In the genomic region with DNA sequence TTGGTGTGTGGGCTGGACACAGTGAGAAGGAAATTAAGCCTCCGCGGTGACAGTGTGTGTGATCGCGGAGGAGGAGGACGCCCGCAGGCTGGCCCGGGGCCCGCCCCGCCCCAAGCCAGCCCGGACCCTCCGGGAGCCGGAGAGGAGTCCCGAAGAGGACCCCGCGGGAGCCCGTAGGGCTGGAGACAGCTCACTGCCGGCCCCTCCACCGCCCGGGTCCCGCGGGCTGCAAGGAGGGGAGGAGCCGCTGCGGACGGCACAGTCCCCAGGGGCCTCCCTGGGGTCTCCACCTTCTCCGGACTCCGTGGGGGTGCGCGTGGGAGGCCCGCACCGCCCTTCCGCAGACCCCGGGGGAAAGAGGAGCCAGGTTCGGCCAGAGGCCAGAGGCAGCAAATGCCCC, we compare ENCODE assay signal across 17 cellular contexts.
DNase-seq lines count a peak whose midpoint lies in the region; ATAC-seq and TF ChIP-seq lines count a peak whose summit lies in the region.
"Had no signal": no experiment of that assay in that cellular context is flagged by ENCODE, and none has a peak within 500 bp of the region (broad histone marks: within the 10 kb centered on the region; RNA-seq: fewer than 3 reads in every experiment).

No MANE protein-coding gene starts in this region.

- WGBS in right cardiac atrium: 93% methylated on average over 33 of the region's 33 CpGs
- 96% methylated on average over 32 of the region's 33 CpGs; no CpG with 5 or more reads in 1 of the 2 donors for WGBS in testis, 2 donors
- WGBS in aorta, 2 donors: 80 to 92% methylated on average over 26 to 33 of the region's 33 CpGs
- over 99% methylated on average over 21 of the region's 33 CpGs for WGBS in hepatocyte (ENCODE audit: low lambda C conversion rate, missing lambda C conversion rate)

- ATAC-seq in right cardiac atrium (peak; percentile 32 to 37), aorta (ENCODE audit: low FRiP score) (peak; percentile 9)
- ATAC-seq: CD8-positive, alpha-beta T cell had no signal

- peak in 1 of 3 donors; percentile 53 for DNase-seq in right cardiac atrium
- no peak for DNase-seq in left ventricle myocardium inferior
- peak; percentile 18 for DNase-seq in left kidney (ENCODE audit: low read depth, low spot score)
- no peak for DNase-seq in testis
- DNase-seq in aorta: no peak
- DNase-seq in amniotic stem cell (lab: John Stamatoyannopoulos, UW): no peak
- DNase-seq in mucosa of gallbladder (ENCODE audit: low spot score): no peak
- no peak for DNase-seq in hepatocyte (ENCODE audit: low spot score)
- DNase-seq: Caco-2; CD4-positive, CD25-positive, alpha-beta regulatory T cell; CD8-positive, alpha-beta T cell; DMS153; DND-41; GM23248; HCEC 1CT had no signal

- H3K4me2 ChIP-seq in hepatocyte: no peak overlapping the region
- H3K4me2 ChIP-seq: BLaER1 had no signal

- H3K4me3 ChIP-seq in right cardiac atrium (ENCODE audit: low read length) (no peak overlapping the region), left ventricle myocardium inferior (no peak overlapping the region), testis (peak overlapping the region; percentile 25 to 48), aorta (ENCODE audit: low read length in 2 of 2) (no peak overlapping the region), hepatocyte (no peak overlapping the region)
- H3K4me3 ChIP-seq: BLaER1, GM23248 had no signal

- H2AFZ ChIP-seq in hepatocyte: no peak overlapping the region
- H2AFZ ChIP-seq: GM23248 had no signal

- H3K9me2 ChIP-seq in hepatocyte (replicated peaks; ENCODE audit: insufficient read depth): no peaks in the 10 kb centered on the region

- TF ChIP-seq POLR2A in testis (IDR thresholded peaks at IDR 0.05): no peak

- no peak overlapping the region for H3K27ac ChIP-seq in right cardiac atrium (ENCODE audit: low read length)
- H3K27ac ChIP-seq in left ventricle myocardium inferior (replicated peaks): no peak overlapping the region
- H3K27ac ChIP-seq in testis: no peak overlapping the region
- no peak overlapping the region for H3K27ac ChIP-seq in aorta (ENCODE audit: low read depth in 1 of 2, low read length in 2 of 2)
- no peak overlapping the region for H3K27ac ChIP-seq in hepatocyte
- H3K27ac ChIP-seq: BLaER1, C4-2B, GM23248 had no signal

- H3K79me2 ChIP-seq in hepatocyte: no peaks in the 10 kb centered on the region

- H3K4me1 ChIP-seq in right cardiac atrium (ENCODE audit: control insufficient read depth, insufficient read depth, low read length) (no peaks in the 10 kb centered on the region), left ventricle myocardium inferior (no peaks in the 10 kb centered on the region), testis (peaks cover 20% of the 10 kb centered on the region), aorta (ENCODE audit: control insufficient read depth in 1 of 2, insufficient read depth in 2 of 2, low read length in 2 of 2) (no peaks in the 10 kb centered on the region), hepatocyte (ENCODE audit: insufficient read depth) (peaks cover 33% of the 10 kb centered on the region)

- intact Hi-C loops in right cardiac atrium (cut with DNase I): loop anchor here in 3 of 4 donors (5.0 to 10.0 kb wide), 4 partner anchors 326 to 488 kb away; no protein-coding TSS in a partner anchor
- intact Hi-C loops in left ventricle myocardium inferior (cut with micrococcal nuclease): no loop called here
- intact Hi-C loops in testis (cut with DNase I; ENCODE audit: low total_unique reads): no loop called here
- intact Hi-C loops in aorta (cut with DNase I): loop anchor here (5.0 to 10.0 kb wide), 3 partner anchors 146 to 488 kb away; a partner anchor contains a TSS

- no peak for TF ChIP-seq CTCF in left ventricle myocardium inferior (IDR thresholded peaks at IDR 0.05; ENCODE audit: borderline replicate concordance)
- TF ChIP-seq CTCF in testis (IDR thresholded peaks at IDR 0.05): no peak
- no peak for TF ChIP-seq CTCF in hepatocyte (IDR thresholded peaks at IDR 0.05; ENCODE audit: poor library complexity)

- H3K27me3 ChIP-seq in right cardiac atrium (ENCODE audit: control insufficient read depth, insufficient read depth): no peaks in the 10 kb centered on the region
- H3K27me3 ChIP-seq in left ventricle myocardium inferior (ENCODE audit: low read depth): peaks cover 5% of the 10 kb centered on the region
- no peaks in the 10 kb centered on the region for H3K27me3 ChIP-seq in testis
- H3K27me3 ChIP-seq in aorta (ENCODE audit: control insufficient read depth in 1 of 2, insufficient read depth in 2 of 2, low read length in 1 of 2): no peaks in the 10 kb centered on the region
- no peaks in the 10 kb centered on the region for H3K27me3 ChIP-seq in hepatocyte
- H3K27me3 ChIP-seq: BLaER1 had no signal

- no peaks in the 10 kb centered on the region for H4K20me1 ChIP-seq in hepatocyte (ENCODE audit: insufficient read depth, poor library complexity, severe bottlenecking)
- H4K20me1 ChIP-seq: BLaER1 had no signal

- no peaks in the 10 kb centered on the region for H3K36me3 ChIP-seq in left ventricle myocardium inferior
- H3K36me3 ChIP-seq in testis (ENCODE audit: low read depth, missing control alignments): no peaks in the 10 kb centered on the region
- no peaks in the 10 kb centered on the region for H3K36me3 ChIP-seq in aorta (ENCODE audit: control insufficient read depth in 1 of 2, insufficient read depth in 2 of 2, low read length in 1 of 2)
- H3K36me3 ChIP-seq in hepatocyte (replicated peaks; ENCODE audit: insufficient read depth, low read depth): no peaks in the 10 kb centered on the region
- H3K36me3 ChIP-seq: BLaER1 had no signal

- H3K9me3 ChIP-seq in right cardiac atrium (ENCODE audit: control insufficient read depth, low read length) (no peaks in the 10 kb centered on the region), left ventricle myocardium inferior (replicated peaks) (no peaks in the 10 kb centered on the region), testis (no peaks in the 10 kb centered on the region), aorta (ENCODE audit: control insufficient read depth, low read length) (no peaks in the 10 kb centered on the region), hepatocyte (ENCODE audit: low read depth) (no peaks in the 10 kb centered on the region)
- H3K9me3 ChIP-seq: Caco-2 had no signal

Comparison
In these comparisons a context has a peak if more than half of its experiments do, and no peak if none do; other contexts are left out.
1. intact Hi-C loops: an anchor here in right cardiac atrium (5.0 to 10.0 kb wide) and aorta (5.0 to 10.0 kb wide); none called in left ventricle myocardium inferior and testis.
2. H3K4me3 ChIP-seq: peak in testis (2 of 2); none in right cardiac atrium (single experiment), left ventricle myocardium inferior (single experiment), aorta (0 of 2) and hepatocyte (single experiment).